Comparison of ENCODE assay signal across 16 cellular contexts in genomic region chr6:31430449-31430848, GRCh38. TPM values are rescaled to one million over a fixed set of nuclear protein-coding genes. Genes with fewer than 3 reads are reported as not detected.
DNase-seq lines count a peak whose midpoint lies in the region; ATAC-seq, FAIRE-seq and TF ChIP-seq lines count a peak whose summit lies in the region.
"Had no signal": no experiment of that assay in that cellular context is flagged by ENCODE, and none has a peak within 500 bp of the region (broad histone marks: within the 10 kb centered on the region; RNA-seq: fewer than 3 reads in every experiment).

No MANE protein-coding gene starts in this region.

- WGBS in HepG2 (ENCODE audit: low lambda C conversion rate): 6% methylated on average over 2 of the region's 2 CpGs
- WGBS in right lobe of liver (ENCODE audit: insufficient coverage, low coverage, low lambda C conversion rate, missing lambda C conversion rate): 60% methylated on average over 2 of the region's 2 CpGs
- 2% methylated on average over 2 of the region's 2 CpGs for WGBS in K562 (ENCODE audit: insufficient coverage, low coverage, missing lambda C conversion rate)
- WGBS in esophagus muscularis mucosa: 88% methylated on average over 2 of the region's 2 CpGs

- no peaks in the 10 kb centered on the region for H4K20me1 ChIP-seq in HepG2 (ENCODE audit: insufficient read depth, low read length)
- no peaks in the 10 kb centered on the region for H4K20me1 ChIP-seq in K562 (replicated peaks; ENCODE audit: control insufficient read depth, insufficient read depth, low read length)
- H4K20me1 ChIP-seq: BLaER1 treated with 17β-estradiol and CSF1 and Interleukin-3, amounts not matched to agents 10 nM and 100 nM had no signal

- H3K9ac ChIP-seq in HepG2 (ENCODE audit: insufficient read depth, low read depth, low read length) (no peak overlapping the region), K562 (ENCODE audit: insufficient read depth in 1 of 2, low read depth in 2 of 2, low read length in 2 of 2) (no peak overlapping the region)
- H3K9ac ChIP-seq: BLaER1 treated with 17β-estradiol and CSF1 and Interleukin-3, amounts not matched to agents 10 nM and 100 nM had no signal

- peak; percentile 12 for FAIRE-seq in HepG2 (lab: Jason Lieb, UNC)
- FAIRE-seq in K562 (lab: Jason Lieb, UNC): no peak
- FAIRE-seq: D721Med had no signal

- H3K36me3 ChIP-seq in HepG2 (replicated peaks in 1 of 2; ENCODE audit: control insufficient read depth in 1 of 2, insufficient read depth in 2 of 2, low read length in 2 of 2) (no peaks in the 10 kb centered on the region), right lobe of liver (no peaks in the 10 kb centered on the region), K562 (ENCODE audit: control insufficient read depth, insufficient read depth, low read length) (no peaks in the 10 kb centered on the region), esophagus muscularis mucosa (no peaks in the 10 kb centered on the region)

- TF ChIP-seq CTCF in HepG2 (CRISPR knock-in tag; IDR thresholded peaks at IDR 0.05) (no peak), right lobe of liver (IDR thresholded peaks at IDR 0.05) (no peak), K562 (IDR thresholded peaks at IDR 0.05 in 2 of 3, conservative IDR thresholded peaks at IDR 0.05 in 1 of 3; ENCODE audit: insufficient read depth in 2 of 3, low read depth in 1 of 3, low read length in 3 of 3) (no peak), esophagus muscularis mucosa (IDR thresholded peaks at IDR 0.05) (no peak)

- TF ChIP-seq EP300 in HepG2 (IDR thresholded peaks at IDR 0.05; ENCODE audit: low read depth in 2 of 2, low read length in 2 of 2) (no peak), HepG2 (CRISPR knock-in tag; IDR thresholded peaks at IDR 0.05; ENCODE audit: borderline replicate concordance) (no peak), K562 (IDR thresholded peaks at IDR 0.05; ENCODE audit: low read length) (no peak), esophagus muscularis mucosa (IDR thresholded peaks at IDR 0.05) (no peak)

- no peaks in the 10 kb centered on the region for H3K9me1 ChIP-seq in K562 (ENCODE audit: control insufficient read depth, insufficient read depth, low read length)

- no peak for DNase-seq in HepG2 (ENCODE audit: low spot score)
- DNase-seq in right lobe of liver: no peak
- DNase-seq in K562 (ENCODE audit: extremely low read depth in 1 of 4, low spot score in 3 of 4): no peak
- peak; percentile 72 for DNase-seq in esophagus muscularis mucosa (ENCODE audit: extremely low spot score)
- no peak for DNase-seq in T-helper 9 cell
- DNase-seq: 8988T, AML-193, COR-L47, DMS153, GF-D8, H7 had no signal

- no peak overlapping the region for H3K4me3 ChIP-seq in HepG2 (replicated peaks in 1 of 3; ENCODE audit: insufficient read depth in 1 of 3, low read depth in 2 of 3, low read length in 3 of 3)
- H3K4me3 ChIP-seq in right lobe of liver: no peak overlapping the region
- no peak overlapping the region for H3K4me3 ChIP-seq in K562
- H3K4me3 ChIP-seq in esophagus muscularis mucosa: no peak overlapping the region
- H3K4me3 ChIP-seq: GM23338 had no signal

- H3K27ac ChIP-seq in HepG2 (ENCODE audit: extremely low read length, insufficient read depth, low read length) (no peak overlapping the region), right lobe of liver (no peak overlapping the region), K562 (ENCODE audit: extremely low read depth, low read depth, low read length) (no peak overlapping the region), esophagus muscularis mucosa (replicated peaks in 1 of 4) (no peak overlapping the region)
- H3K27ac ChIP-seq: BLaER1 treated with 17β-estradiol and CSF1 and Interleukin-3, amounts not matched to agents 10 nM and 100 nM had no signal

- H3K9me3 ChIP-seq in HepG2 (ENCODE audit: low read length) (0 out of 2 replicates have a peak, but pooled peaks cover 4% of the 10 kb centered on the region), right lobe of liver (no peaks in the 10 kb centered on the region), K562 (replicated peaks; ENCODE audit: control insufficient read depth, insufficient read depth, low read depth, low read length) (no peaks in the 10 kb centered on the region), esophagus muscularis mucosa (no peaks in the 10 kb centered on the region)

- intact Hi-C loops in HepG2 (cut with micrococcal nuclease; ENCODE audit: unreplicated experiment): no loop called here
- intact Hi-C loops in right lobe of liver (cut with DNase I): no loop called here
- intact Hi-C loops in K562 (cut with micrococcal nuclease): no loop called here
- intact Hi-C loops in esophagus muscularis mucosa (cut with DNase I): no loop called here

- CTCF ChIA-PET in HepG2 (lab: Yijun Ruan, JAX; ENCODE audit: low intra/inter-chr PET ratio, low total read pairs): no interaction called here
- CTCF ChIA-PET in K562 (lab: Yijun Ruan, JAX; ENCODE audit: low intra/inter-chr PET ratio): no interaction called here

- H3K79me2 ChIP-seq in HepG2 (ENCODE audit: insufficient read depth, low read length): no peaks in the 10 kb centered on the region
- H3K79me2 ChIP-seq in K562 (ENCODE audit: control insufficient read depth, insufficient read depth, low read length): no peaks in the 10 kb centered on the region

- H3K4me1 ChIP-seq in HepG2 (ENCODE audit: insufficient read depth, low read length): no peaks in the 10 kb centered on the region
- no peaks in the 10 kb centered on the region for H3K4me1 ChIP-seq in right lobe of liver
- no peaks in the 10 kb centered on the region for H3K4me1 ChIP-seq in K562 (replicated peaks in 1 of 2; ENCODE audit: control insufficient read depth in 2 of 2, insufficient read depth in 2 of 2, low read length in 2 of 2)
- H3K4me1 ChIP-seq in esophagus muscularis mucosa: no peaks in the 10 kb centered on the region
- H3K4me1 ChIP-seq: BLaER1 treated with 17β-estradiol and CSF1 and Interleukin-3, amounts not matched to agents 10 nM and 100 nM had no signal

- no peak for TF ChIP-seq RAD21 in HepG2 (CRISPR knock-in tag; IDR thresholded peaks at IDR 0.05)
- no peak for TF ChIP-seq RAD21 in K562 (CRISPR knock-in tag; conservative IDR thresholded peaks at IDR 0.05 in 1 of 2, IDR thresholded peaks at IDR 0.05 in 1 of 2)

- in situ Hi-C loops in HepG2 (cut with HindIII; ENCODE audit: extremely low pct_ligation_motif_present, low pct_unique_long_range_greater_than_20kb): no loop called here
- in situ Hi-C loops in K562 (cut with MboI): no loop called here

- POLR2A ChIA-PET in HepG2 (lab: Yijun Ruan, JAX): no interaction called here
- POLR2A ChIA-PET in K562 (lab: Yijun Ruan, JAX): interaction anchor here (1.3 to 1.5 kb wide), 2 partner anchors 27 to 32 kb away, joined by 3 to 5 read pairs; no protein-coding TSS in a partner anchor

- no TSS peak for BruUV-seq in HepG2 (replicated peaks; lab: Mats Ljungman, UMichigan)
- BruUV-seq in K562 (replicated peaks; lab: Mats Ljungman, UMichigan): no TSS peak

- no peaks in the 10 kb centered on the region for H3K27me3 ChIP-seq in HepG2 (ENCODE audit: control insufficient read depth in 1 of 2, insufficient read depth in 2 of 2, low read length in 2 of 2)
- no peaks in the 10 kb centered on the region for H3K27me3 ChIP-seq in right lobe of liver
- no peaks in the 10 kb centered on the region; a peak in 1 of 5 replicates for H3K27me3 ChIP-seq in K562 (ENCODE audit: control insufficient read depth in 2 of 2, insufficient read depth in 2 of 2, low read length in 2 of 2)
- no peaks in the 10 kb centered on the region for H3K27me3 ChIP-seq in esophagus muscularis mucosa
- H3K27me3 ChIP-seq: BLaER1 treated with 17β-estradiol and CSF1 and Interleukin-3, amounts not matched to agents 10 nM and 100 nM had no signal

- no peak for TF ChIP-seq POLR2A in HepG2 (IDR thresholded peaks at IDR 0.05; ENCODE audit: insufficient read depth in 1 of 2, low read depth in 2 of 2, low read length in 2 of 2)
- TF ChIP-seq POLR2A in right lobe of liver (IDR thresholded peaks at IDR 0.05): no peak
- TF ChIP-seq POLR2A in K562 (conservative IDR thresholded peaks at IDR 0.05): no peak
- no peak for TF ChIP-seq POLR2A in esophagus muscularis mucosa (IDR thresholded peaks at IDR 0.05; ENCODE audit: low read depth)

- ATAC-seq in HepG2 (no peak), right lobe of liver (no peak), K562 (no peak), GM18858 (IDR thresholded peaks at IDR 0.05; ENCODE audit: unreplicated experiment) (no peak), GM21529 (IDR thresholded peaks at IDR 0.05; ENCODE audit: unreplicated experiment) (no peak)
- ATAC-seq: GM23338 had no signal

- H3K4me2 ChIP-seq in HepG2 (ENCODE audit: low read depth, low read length) (no peak overlapping the region), K562 (ENCODE audit: insufficient read depth, low read length) (no peak overlapping the region)
- H3K4me2 ChIP-seq: BLaER1 treated with 17β-estradiol and CSF1 and Interleukin-3, amounts not matched to agents 10 nM and 100 nM; GM23338 had no signal

- no peak overlapping the region for H2AFZ ChIP-seq in HepG2 (ENCODE audit: low read length)
- no peak overlapping the region for H2AFZ ChIP-seq in K562 (ENCODE audit: low read depth, low read length)
- H2AFZ ChIP-seq: GM23338 had no signal

RNA-seq across cellular contexts. Expression of gene MICA, which starts 27.1 kb away (rescaled TPM):
- total RNA-seq in HepG2 (2016; rRNA removed; fragmentation: Illumina TruSeq; extraction: Trizol) (20.5 and 38.1 TPM in 2 replicates), right lobe of liver (10 to 100 TPM in 1 of 6 experiments, 1 to 10 TPM in 5; 2.5 to 10.9 (median 6.1) TPM), K562 (2014; rRNA removed) (22.0 and 25.4 TPM in 2 replicates), K562 (2014; rRNA removed; fragmentation: Illumina TruSeq; extraction: Trizol) (13.6 and 16.1 TPM in 2 replicates), K562 (2015; rRNA removed; fragmentation: Illumina TruSeq; extraction: Trizol) (16.1 and 16.7 TPM in 2 replicates), K562 (2021) (11.4 and 11.8 TPM in 2 replicates), esophagus muscularis mucosa (10 to 100 TPM; 18.9 to 35.4 (median 22.3) TPM)
- total RNA-seq in HepG2 (2016; cell fraction: cytosol; rRNA removed; fragmentation: Illumina TruSeq; extraction: Trizol; ENCODE audit: low read depth): 12.0 and 12.9 TPM in 2 replicates
- total RNA-seq in HepG2 (2016; cell fraction: insoluble cytoplasmic fraction; rRNA removed; fragmentation: Illumina TruSeq; extraction: Trizol): 20.8 and 39.1 TPM in 2 replicates
- 19.5 and 19.6 TPM in 2 replicates for total RNA-seq in HepG2 (2016; cell fraction: membrane; rRNA removed; fragmentation: Illumina TruSeq; extraction: Trizol)
- 32.4 and 40.0 TPM in 2 replicates for total RNA-seq in HepG2 (2016; cell fraction: nucleus; rRNA removed; fragmentation: Illumina TruSeq; extraction: Trizol)
- polyA plus RNA-seq in HepG2 (2011; rRNA removed) (21.6 and 29.3 TPM in 2 replicates), K562 (2011; rRNA removed) (24.6 and 32.7 TPM in 2 replicates), K562 (2014; fragmentation: Illumina TruSeq; extraction: Trizol) (19.5 and 19.6 TPM in 2 replicates), K562 (2014; fragmentation: Nextera tagmentation; extraction: Ambion mirVana) (10 to 100 TPM; 13.5 to 18.0 TPM), K562 (2014; rRNA removed) (15.3 and 20.2 TPM in 2 replicates)
- polyA plus RNA-seq in HepG2 (2011; cell fraction: cytosol; rRNA removed): 28.9 and 34.6 TPM in 2 replicates
- 28.9 and 39.2 TPM in 2 replicates for polyA plus RNA-seq in HepG2 (2011; cell fraction: nucleus; rRNA removed)
- polyA plus RNA-seq in HepG2 (2012): 19.3 and 38.6 TPM in 2 replicates
- 9.5 TPM in 2 replicates for polyA plus RNA-seq in HepG2 (2016; cell fraction: cytosol; fragmentation: Illumina TruSeq; extraction: Trizol; ENCODE audit: low read depth)
- 17.8 and 18.4 TPM in 2 replicates for polyA plus RNA-seq in HepG2 (2016; cell fraction: insoluble cytoplasmic fraction; fragmentation: Illumina TruSeq; extraction: Trizol; ENCODE audit: low read depth)
- 13.7 and 14.7 TPM in 2 replicates for polyA plus RNA-seq in HepG2 (2016; cell fraction: membrane; fragmentation: Illumina TruSeq; extraction: Trizol; ENCODE audit: low read depth)
- 58.2 and 58.4 TPM in 2 replicates for polyA plus RNA-seq in HepG2 (2016; cell fraction: nucleus; fragmentation: Illumina TruSeq; extraction: Trizol; ENCODE audit: insufficient read depth, low read depth)
- 22.9 and 58.3 TPM in 2 replicates for polyA minus RNA-seq in HepG2 (2011; rRNA and poly(A)+ RNA removed; ENCODE audit: low replicate concordance)
- polyA minus RNA-seq in HepG2 (2011; cell fraction: cytosol; rRNA and poly(A)+ RNA removed): 11.5 and 17.3 TPM in 2 replicates
- polyA minus RNA-seq in HepG2 (2011; cell fraction: nucleus; rRNA and poly(A)+ RNA removed): 10.6 and 18.5 TPM in 2 replicates
- 35.0 and 75.6 TPM in 2 replicates for total RNA-seq in K562 (2011; cell fraction: chromatin; rRNA removed; ENCODE audit: low replicate concordance)
- total RNA-seq in K562 (2011; cell fraction: nucleolus; rRNA removed): 77.2 and 77.4 TPM in 2 replicates
- total RNA-seq in K562 (2011; cell fraction: nucleoplasm; rRNA removed): 59.2 and 67.5 TPM in 2 replicates
- 27.7 and 40.0 TPM in 2 replicates for polyA plus RNA-seq in K562 (2011; cell fraction: cytosol; rRNA removed)
- polyA plus RNA-seq in K562 (2011; cell fraction: nucleus; rRNA removed): 50.2 and 51.7 TPM in 2 replicates
- polyA plus RNA-seq in K562 (2012): 14.4 and 20.5 TPM in 2 replicates
- polyA minus RNA-seq in K562 (2011; rRNA and poly(A)+ RNA removed): 26.3 and 28.2 TPM in 2 replicates
- 12.5 and 16.1 TPM in 2 replicates for polyA minus RNA-seq in K562 (2011; cell fraction: cytosol; rRNA and poly(A)+ RNA removed)
- 8.2 and 14.7 TPM in 2 replicates for polyA minus RNA-seq in K562 (2011; cell fraction: nucleus; rRNA and poly(A)+ RNA removed)

Comparison
In these comparisons a context has a peak if more than half of its experiments do, and no peak if none do; other contexts are left out.
1. Of the 241 proteins assayed by ChIP-seq in both HepG2 and K562: peak only in HepG2: none; only in K562: CBX5; in both: none; in neither: 240.